In the genomic region with DNA sequence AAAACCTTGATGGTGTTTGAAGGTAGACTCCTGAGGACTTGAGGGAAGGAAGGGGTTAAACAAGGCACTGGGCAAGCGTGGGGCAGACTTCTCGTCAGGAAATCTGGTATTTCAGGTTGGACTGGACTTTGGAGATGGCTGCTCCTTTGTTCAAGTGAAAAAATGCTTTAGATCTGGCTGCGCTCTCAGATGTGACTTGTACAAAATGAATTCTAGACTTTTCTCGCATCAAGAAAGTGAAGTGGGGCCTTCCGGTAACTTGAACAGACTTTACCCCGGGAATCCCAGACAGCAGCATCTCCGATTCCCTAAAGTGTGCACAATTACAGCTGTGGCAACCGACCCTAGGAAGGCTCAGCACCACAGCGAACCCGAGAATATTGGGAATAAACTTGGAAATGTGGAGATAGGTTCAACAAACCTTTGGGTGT, we compare ENCODE assay signal across 12 cellular contexts. TPM values are rescaled to one million over a fixed set of nuclear protein-coding genes. Genes with fewer than 3 reads are reported as not detected.
DNase-seq lines count a peak whose midpoint lies in the region; ATAC-seq, FAIRE-seq and TF ChIP-seq lines count a peak whose summit lies in the region.
"Had no signal": no experiment of that assay in that cellular context is flagged by ENCODE, and none has a peak within 500 bp of the region (broad histone marks: within the 10 kb centered on the region; RNA-seq: fewer than 3 reads in every experiment).

No MANE protein-coding gene starts in this region.

- peak in 1 of 2 donors; percentile 64 for TF ChIP-seq POLR2A in thyroid gland (IDR thresholded peaks at IDR 0.05)
- no peak for TF ChIP-seq POLR2A in ovary (IDR thresholded peaks at IDR 0.05)

- FAIRE-seq in bronchial epithelial cell (lab: Jason Lieb, UNC): no peak

- WGBS in thyroid gland, 2 donors: 26 to 30% methylated on average over 10 of the region's 10 CpGs
- 19 to 29% (median 26%) methylated on average over 10 of the region's 10 CpGs for WGBS in ovary, 3 donors

- DNase-seq in LoVo (ENCODE audit: low spot score) (peak; percentile 67), bronchial epithelial cell (ENCODE audit: low read depth) (peak; percentile 92), lower lobe of right lung (no peak), thyroid gland (peak; percentile 81 to 82), GM19238 (ENCODE audit: insufficient read length, low spot score) (no peak), ovary (no peak)
- no peak for DNase-seq in activated CD8-positive, alpha-beta memory T cell treated with anti-CD3 and anti-CD28 coated beads, Interleukin-2, amount 50 U/mL, for 4 hours
- DNase-seq: activated CD8-positive, alpha-beta memory T cell treated with anti-CD3 and anti-CD28 coated beads, Interleukin-2, amount 10 ng/mL, durations not matched to agents 7 days and 5 days; amygdala; NCI-H1048; retina had no signal

- no peak for TF ChIP-seq EP300 in ovary (IDR thresholded peaks at IDR 0.05)

- H3K9me3 ChIP-seq in lower lobe of right lung: no peaks in the 10 kb centered on the region
- H3K9me3 ChIP-seq in thyroid gland: no peaks in the 10 kb centered on the region
- no peaks in the 10 kb centered on the region for H3K9me3 ChIP-seq in ovary

- no peaks in the 10 kb centered on the region for H3K27me3 ChIP-seq in bronchial epithelial cell (ENCODE audit: control insufficient read depth, insufficient read depth, low read length)
- no peaks in the 10 kb centered on the region for H3K27me3 ChIP-seq in lower lobe of right lung (ENCODE audit: low read depth)
- no peaks in the 10 kb centered on the region for H3K27me3 ChIP-seq in thyroid gland
- no peaks in the 10 kb centered on the region for H3K27me3 ChIP-seq in ovary

- H3K36me3 ChIP-seq in bronchial epithelial cell (ENCODE audit: control insufficient read depth, insufficient read depth, low read length) (no peaks in the 10 kb centered on the region), lower lobe of right lung (no peaks in the 10 kb centered on the region), thyroid gland (no peaks in the 10 kb centered on the region), ovary (no peaks in the 10 kb centered on the region)

- H3K27ac ChIP-seq in lower lobe of right lung: peak overlapping the region; percentile 70
- peak overlapping the region; percentile 77 to 98 (median 93) for H3K27ac ChIP-seq in thyroid gland
- H3K27ac ChIP-seq in ovary: peak overlapping the region in 1 of 2 donors; percentile 13

- intact Hi-C loops in lower lobe of right lung (cut with DNase I): no loop called here
- intact Hi-C loops in thyroid gland (cut with DNase I): no loop called here
- intact Hi-C loops in ovary (cut with DNase I): loop anchor here in 1 of 4 donors (10.0 kb wide), 1 partner anchor 64 kb away; no protein-coding TSS in a partner anchor

- no peak for TF ChIP-seq CTCF in bronchial epithelial cell (IDR thresholded peaks at IDR 0.05; ENCODE audit: insufficient read depth, low read length, severe bottlenecking)
- no peak for TF ChIP-seq CTCF in lower lobe of right lung (IDR thresholded peaks at IDR 0.05)
- TF ChIP-seq CTCF in thyroid gland (IDR thresholded peaks at IDR 0.05): no peak
- TF ChIP-seq CTCF in ovary (IDR thresholded peaks at IDR 0.05): no peak

- ATAC-seq in lower lobe of right lung: peak; percentile 84 to 94
- no peak for ATAC-seq in GM18867 (IDR thresholded peaks at IDR 0.05; ENCODE audit: unreplicated experiment)
- ATAC-seq: activated CD8-positive, alpha-beta memory T cell treated with anti-CD3 and anti-CD28 coated beads, Interleukin-2, amount 10 ng/mL, durations not matched to agents 7 days and 5 days had no signal

- H3K4me1 ChIP-seq in lower lobe of right lung (peaks cover 4% of the 10 kb centered on the region), thyroid gland (peaks cover 20 to 48% of the 10 kb centered on the region in 2 donors), ovary (ENCODE audit: insufficient read depth) (peaks cover 3% of the 10 kb centered on the region)

- H3K4me3 ChIP-seq in bronchial epithelial cell (ENCODE audit: low read depth, low read length): no peak overlapping the region
- H3K4me3 ChIP-seq in lower lobe of right lung: no peak overlapping the region
- no peak overlapping the region for H3K4me3 ChIP-seq in thyroid gland (replicated peaks in 1 of 3)
- no peak overlapping the region for H3K4me3 ChIP-seq in ovary

RNA-seq across cellular contexts. Expression of a gene that starts 44.3 kb away (rescaled TPM):
- 126 and 175 TPM in 2 replicates for total RNA-seq in bronchial epithelial cell
- total RNA-seq in lower lobe of right lung: 65.1 TPM
- 100 to 1,000 TPM in 2 of 4 donors, 10 to 100 TPM in 2; 59.9 to 133 (median 85.0) TPM for total RNA-seq in thyroid gland
- 100 to 1,000 TPM in 5 of 7 donors, 10 to 100 TPM in 2; 61.3 to 256 (median 110) TPM for total RNA-seq in ovary
- 10 to 100 TPM; 72.2 to 94.1 TPM for polyA plus RNA-seq in ovary

Comparison
In these comparisons a context has a peak if more than half of its experiments do, and no peak if none do; other contexts are left out.
1. DNase-seq: peak in LoVo (single experiment), bronchial epithelial cell (single experiment) and thyroid gland (2 of 2); none in lower lobe of right lung (single experiment), activated CD8-positive, alpha-beta memory T cell treated with anti-CD3 and anti-CD28 coated beads, Interleukin-2, amount 50 U/mL, for 4 hours (single experiment), GM19238 (single experiment) and ovary (0 of 5).